Comparison of ENCODE assay signal across 1 cellular context in the genomic region with DNA sequence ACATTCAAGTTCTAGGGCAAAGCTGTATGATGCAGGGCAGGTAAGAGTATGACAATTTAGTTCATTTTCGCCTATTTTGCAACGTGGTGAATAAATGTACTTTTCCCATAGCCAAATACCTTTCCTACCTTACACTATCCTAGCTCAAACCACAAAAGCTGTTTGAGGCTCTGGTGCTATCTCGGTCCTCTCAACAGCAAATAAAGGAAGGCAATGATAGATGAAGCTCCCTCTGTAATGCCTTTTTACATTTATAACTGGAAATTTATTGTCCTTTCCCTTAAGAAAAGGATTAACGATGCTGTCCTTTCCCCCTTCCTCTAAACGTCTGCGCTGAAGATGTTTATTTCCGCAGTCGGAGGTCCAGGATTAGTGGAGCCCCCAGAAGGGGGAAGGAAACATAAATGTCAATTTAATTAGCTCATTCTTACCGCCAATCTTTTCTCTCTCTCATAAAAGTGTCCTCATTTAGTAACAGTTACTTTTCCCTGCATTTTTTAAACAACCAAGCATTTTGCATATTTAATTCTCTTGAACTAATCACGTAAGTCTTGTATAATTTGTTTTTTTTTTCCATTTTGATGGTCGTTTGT.
TF ChIP-seq lines count a peak whose summit lies in the region.

No MANE protein-coding gene starts in this region.

TF ChIP-seq in SK-N-SH, 30 proteins besides CTCF, POLR2A, EP300 and RAD21 (continued from another document):
- TF ChIP-seq, protein P1, sequence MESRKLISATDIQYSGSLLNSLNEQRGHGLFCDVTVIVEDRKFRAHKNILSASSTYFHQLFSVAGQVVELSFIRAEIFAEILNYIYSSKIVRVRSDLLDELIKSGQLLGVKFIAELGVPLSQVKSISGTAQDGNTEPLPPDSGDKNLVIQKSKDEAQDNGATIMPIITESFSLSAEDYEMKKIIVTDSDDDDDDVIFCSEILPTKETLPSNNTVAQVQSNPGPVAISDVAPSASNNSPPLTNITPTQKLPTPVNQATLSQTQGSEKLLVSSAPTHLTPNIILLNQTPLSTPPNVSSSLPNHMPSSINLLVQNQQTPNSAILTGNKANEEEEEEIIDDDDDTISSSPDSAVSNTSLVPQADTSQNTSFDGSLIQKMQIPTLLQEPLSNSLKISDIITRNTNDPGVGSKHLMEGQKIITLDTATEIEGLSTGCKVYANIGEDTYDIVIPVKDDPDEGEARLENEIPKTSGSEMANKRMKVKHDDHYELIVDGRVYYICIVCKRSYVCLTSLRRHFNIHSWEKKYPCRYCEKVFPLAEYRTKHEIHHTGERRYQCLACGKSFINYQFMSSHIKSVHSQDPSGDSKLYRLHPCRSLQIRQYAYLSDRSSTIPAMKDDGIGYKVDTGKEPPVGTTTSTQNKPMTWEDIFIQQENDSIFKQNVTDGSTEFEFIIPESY (IDR thresholded peaks at IDR 0.05; ENCODE audit: borderline replicate concordance, low read depth) = no peak
- no peak for TF ChIP-seq RCOR1 (IDR thresholded peaks at IDR 0.05; ENCODE audit: low read length)
- TF ChIP-seq, protein P2, sequence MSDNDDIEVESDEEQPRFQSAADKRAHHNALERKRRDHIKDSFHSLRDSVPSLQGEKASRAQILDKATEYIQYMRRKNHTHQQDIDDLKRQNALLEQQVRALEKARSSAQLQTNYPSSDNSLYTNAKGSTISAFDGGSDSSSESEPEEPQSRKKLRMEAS (IDR thresholded peaks at IDR 0.05; ENCODE audit: low read depth) = no peak
